In the genomic region with DNA sequence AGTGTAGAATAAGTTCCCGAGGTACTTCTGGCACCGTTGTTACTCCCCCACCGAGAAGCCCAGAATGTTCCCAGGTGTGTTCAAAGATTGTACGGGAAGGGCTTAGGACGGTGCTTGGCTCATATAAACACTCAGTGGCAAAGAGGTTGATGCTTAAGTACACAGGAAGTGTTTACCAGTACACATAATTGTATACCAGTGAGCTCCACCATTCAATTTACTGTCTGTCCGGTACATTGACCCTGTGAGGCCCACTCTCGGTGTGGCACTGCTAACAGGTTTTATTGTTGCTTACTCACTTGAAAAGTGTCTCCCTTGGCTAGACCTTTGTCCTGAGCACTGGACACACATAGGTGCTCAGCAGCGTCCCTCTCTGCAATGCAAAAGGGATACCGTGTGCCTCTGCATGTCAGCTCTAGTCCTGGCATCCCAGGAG, we compare ENCODE assay signal across 17 cellular contexts.
DNase-seq lines count a peak whose midpoint lies in the region; ATAC-seq, FAIRE-seq and TF ChIP-seq lines count a peak whose summit lies in the region.
"Had no signal": no experiment of that assay in that cellular context is flagged by ENCODE, and none has a peak within 500 bp of the region (broad histone marks: within the 10 kb centered on the region; RNA-seq: fewer than 3 reads in every experiment).

No MANE protein-coding gene starts in this region.

- no peak overlapping the region for H3K4ac ChIP-seq in H1 (replicated peaks; ENCODE audit: insufficient read length, low read depth, low read length)

- FAIRE-seq in H1 (lab: Jason Lieb, UNC) = no peak
- FAIRE-seq: GM19239 had no signal

- H4K5ac ChIP-seq in H1 (ENCODE audit: insufficient read length, low read depth, low read length) = no peak overlapping the region

- H2BK5ac ChIP-seq in H1 (ENCODE audit: low read depth, low read length) = no peak overlapping the region

- H3K27ac ChIP-seq in H1 (ENCODE audit: low read depth, low read length) = peak overlapping the region; percentile 45; the same call in 1 of the 2 replicates
- H3K27ac ChIP-seq: vagina had no signal

- no peak for TF ChIP-seq POLR2A in H1 (IDR thresholded peaks at IDR 0.05; ENCODE audit: control extremely low read depth in 1 of 2, low read depth in 2 of 2, low read length in 2 of 2)

- H3K9ac ChIP-seq in H1 (replicated peaks in 1 of 4; ENCODE audit: extremely low read depth in 1 of 4, low read depth in 3 of 4, low read length in 3 of 4) = no peak overlapping the region

- H3K23me2 ChIP-seq in H1 (ENCODE audit: low read depth, low read length) = no peaks in the 10 kb centered on the region

- H3K9me3 ChIP-seq in H1 (ENCODE audit: insufficient read depth in 2 of 2, low read depth in 1 of 2, low read length in 1 of 2) = no peaks in the 10 kb centered on the region
- H3K9me3 ChIP-seq: vagina had no signal

- no peak overlapping the region for H2BK20ac ChIP-seq in H1 (ENCODE audit: low read length)

- DNase-seq in DMS153 (lab: John Stamatoyannopoulos, UW) (peak; percentile 10), NCI-H2227 treated with DMSO at 0.1 percent for 48 hours (lab: John Stamatoyannopoulos, UW) (peak; percentile 34), H1 (ENCODE audit: low read depth in 1 of 2, low spot score in 2 of 2) (no peak), neural crest cell (ENCODE audit: low read depth, low spot score) (no peak), GM10266 (ENCODE audit: extremely low spot score) (no peak), NCI-H226 (no peak)
- DNase-seq in activated naive CD4-positive, alpha-beta T cell treated with anti-CD3 and anti-CD28 coated beads, Interleukin-2, amount 10 ng/mL, durations not matched to agents 7 days and 5 days = no peak
- DNase-seq: activated CD4-positive, alpha-beta T cell treated with anti-CD3 and anti-CD28 coated beads, Interleukin-2, amount 50 U/mL, for 1 hour; activated T-cell treated with anti-CD3 and anti-CD28 coated beads, Interleukin-2, amount 50 U/mL, for 48 hours; EL; GOT3; KBM-7; stimulated activated CD4-positive, alpha-beta T cell treated with anti-CD3 and anti-CD28 coated beads, Interleukin-1b, Interleukin-23, amount 100 ng/mL, for 48 hours had no signal

- H3K4me1 Mint-ChIP-seq in neural crest cell = peaks cover 22% of the 10 kb centered on the region
- H3K4me1 Mint-ChIP-seq in activated naive CD4-positive, alpha-beta T cell treated with anti-CD3 and anti-CD28 coated beads, Interleukin-2, amount 10 ng/mL, durations not matched to agents 7 days and 5 days = no peaks in the 10 kb centered on the region

- H3K23ac ChIP-seq in H1 (ENCODE audit: insufficient read length) = no peak overlapping the region

- no peaks in the 10 kb centered on the region for H3K27me3 ChIP-seq in H1 (replicated peaks in 1 of 4; ENCODE audit: control insufficient read depth in 3 of 4, extremely low read depth in 1 of 4, insufficient read depth in 3 of 4, low read length in 3 of 4)
- H3K27me3 ChIP-seq: vagina had no signal

- peaks cover 2% of the 10 kb centered on the region; the same call in 1 of the 2 replicates for H3K79me1 ChIP-seq in H1 (ENCODE audit: low read depth, low read length)

- 89% methylated on average over 9 of the region's 9 CpGs; no CpG with 5 or more reads in 1 of the 2 experiments for WGBS in H1 (ENCODE audit: extremely low coverage in 1 of 2, insufficient coverage in 1 of 2, insufficient read length in 1 of 2, insufficient replicate concordance in 2 of 2, low coverage in 1 of 2, low lambda C conversion rate in 2 of 2, missing lambda C conversion rate in 1 of 2), 2 experiments

- H3K36me3 Mint-ChIP-seq in neural crest cell (ENCODE audit: low read depth) = peaks cover 3% of the 10 kb centered on the region
- no peaks in the 10 kb centered on the region for H3K36me3 Mint-ChIP-seq in activated naive CD4-positive, alpha-beta T cell treated with anti-CD3 and anti-CD28 coated beads, Interleukin-2, amount 10 ng/mL, durations not matched to agents 7 days and 5 days

- H3K4me1 ChIP-seq in H1 (replicated peaks in 1 of 4; ENCODE audit: control insufficient read depth in 3 of 4, insufficient read depth in 4 of 4, low read length in 3 of 4) = peaks cover 2 to 8% (median 7%) of the 10 kb centered on the region in 4 experiments; a peak in 3 of 7 replicates

- POLR2A ChIA-PET in H1 (lab: Charles Lee; ENCODE audit: partially characterized antibody) = interaction anchor here (1.0 to 1.4 kb wide), 2 partner anchors 9 to 28 kb away, joined by 3 to 4 read pairs; no protein-coding TSS in a partner anchor

- no peak overlapping the region for H3K4me2 ChIP-seq in H1 (ENCODE audit: insufficient read depth in 1 of 2, low read depth in 2 of 2, low read length in 2 of 2)

- TF ChIP-seq CTCF in H1 (IDR thresholded peaks at IDR 0.05; ENCODE audit: control extremely low read depth in 1 of 3, insufficient read depth in 1 of 3, low read depth in 1 of 3, low read length in 3 of 3) (no peak), neural crest cell (conservative IDR thresholded peaks at IDR 0.05) (no peak), GM10266 (IDR thresholded peaks at IDR 0.05; ENCODE audit: control insufficient read depth, insufficient read depth, low read depth, missing control alignments) (no peak)

- no peak overlapping the region for H3K56ac ChIP-seq in H1 (replicated peaks; ENCODE audit: insufficient read length, low read depth, low read length)

- no peaks in the 10 kb centered on the region for H3K27me3 Mint-ChIP-seq in neural crest cell (ENCODE audit: low read depth)
- no peaks in the 10 kb centered on the region for H3K27me3 Mint-ChIP-seq in activated naive CD4-positive, alpha-beta T cell treated with anti-CD3 and anti-CD28 coated beads, Interleukin-2, amount 10 ng/mL, durations not matched to agents 7 days and 5 days
- H3K27me3 Mint-ChIP-seq: B cell had no signal

- no peak overlapping the region for H2AFZ ChIP-seq in H1 (ENCODE audit: low read length)

- no peak overlapping the region for H3K4me3 ChIP-seq in H1 (ENCODE audit: extremely low read depth in 1 of 4, insufficient read depth in 2 of 4, low read depth in 3 of 4, low read length in 4 of 4)
- H3K4me3 ChIP-seq: vagina had no signal

- no peak overlapping the region for H4K8ac ChIP-seq in H1 (ENCODE audit: extremely low read depth, insufficient read depth, low read length)

- H3K9me3 Mint-ChIP-seq in neural crest cell = no peaks in the 10 kb centered on the region
- H3K9me3 Mint-ChIP-seq in activated naive CD4-positive, alpha-beta T cell treated with anti-CD3 and anti-CD28 coated beads, Interleukin-2, amount 10 ng/mL, durations not matched to agents 7 days and 5 days = peaks cover 2% of the 10 kb centered on the region

- no peak overlapping the region for H2AK5ac ChIP-seq in H1 (ENCODE audit: low read depth, low read length)

- H3K14ac ChIP-seq in H1 (ENCODE audit: insufficient read length) = no peak overlapping the region

- no peak overlapping the region for H3K18ac ChIP-seq in H1 (ENCODE audit: extremely low read depth, low read length)

- no peaks in the 10 kb centered on the region for H3K36me3 ChIP-seq in H1 (ENCODE audit: control insufficient read depth in 2 of 4, insufficient read depth in 4 of 4, low read length in 3 of 4)
- H3K36me3 ChIP-seq: vagina had no signal

- H3K79me2 ChIP-seq in H1 (ENCODE audit: control insufficient read depth in 1 of 2, insufficient read depth in 2 of 2, low read length in 2 of 2) = peaks cover 5 to 66% of the 10 kb centered on the region in 2 experiments; a peak in 3 of 4 replicates

- no peak overlapping the region for H3K4me3 Mint-ChIP-seq in neural crest cell
- no peak overlapping the region for H3K4me3 Mint-ChIP-seq in activated naive CD4-positive, alpha-beta T cell treated with anti-CD3 and anti-CD28 coated beads, Interleukin-2, amount 10 ng/mL, durations not matched to agents 7 days and 5 days
- H3K4me3 Mint-ChIP-seq: B cell had no signal

- CTCF ChIA-PET in H1 (lab: Charles Lee; ENCODE audit: partially characterized antibody) = interaction anchor here (0.6 to 1.2 kb wide), 4 partner anchors 23 to 264 kb away, joined by 3 to 5 read pairs (median 3); no protein-coding TSS in a partner anchor
- CTCF ChIA-PET in activated naive CD4-positive, alpha-beta T cell treated with anti-CD3 and anti-CD28 coated beads, Interleukin-2, amount 10 ng/mL, durations not matched to agents 7 days and 5 days (lab: Charles Lee) = no interaction called here

- TF ChIP-seq EP300 in H1 (IDR thresholded peaks at IDR 0.05; ENCODE audit: borderline replicate concordance in 1 of 2, low read depth in 2 of 2, low read length in 2 of 2) = no peak

- no peaks in the 10 kb centered on the region for H4K20me1 ChIP-seq in H1 (replicated peaks in 1 of 2; ENCODE audit: control insufficient read depth in 1 of 2, insufficient read depth in 2 of 2, low read length in 2 of 2)

- no peak for TF ChIP-seq RAD21 in H1 (IDR thresholded peaks at IDR 0.05 in 1 of 2, conservative IDR thresholded peaks at IDR 0.05 in 1 of 2; ENCODE audit: low read depth in 2 of 2, low read length in 2 of 2)

- no peak overlapping the region for H4K91ac ChIP-seq in H1 (replicated peaks; ENCODE audit: insufficient read length, low read length)

- H2BK15ac ChIP-seq in H1 (ENCODE audit: low read length) = no peak overlapping the region

- no peak overlapping the region for H2BK120ac ChIP-seq in H1 (replicated peaks; ENCODE audit: low read depth, low read length)

- H3K27ac Mint-ChIP-seq in neural crest cell (ENCODE audit: unreplicated experiment) = peak overlapping the region; percentile 60
- no peak overlapping the region for H3K27ac Mint-ChIP-seq in activated naive CD4-positive, alpha-beta T cell treated with anti-CD3 and anti-CD28 coated beads, Interleukin-2, amount 10 ng/mL, durations not matched to agents 7 days and 5 days
- H3K27ac Mint-ChIP-seq: B cell had no signal

- H2BK12ac ChIP-seq in H1 (ENCODE audit: low read depth, low read length) = no peak overlapping the region; the same call in 1 of the 2 replicates

- ATAC-seq in GM18517 (IDR thresholded peaks at IDR 0.05; ENCODE audit: unreplicated experiment) = no peak

TF ChIP-seq in H1, 55 proteins besides CTCF, POLR2A, EP300 and RAD21:
- no peak for TF ChIP-seq PHF8 (conservative IDR thresholded peaks at IDR 0.05; ENCODE audit: low read depth, low read length)
- no peak for TF ChIP-seq CREB1 (IDR thresholded peaks at IDR 0.05)
- no peak for TF ChIP-seq BCL11A (IDR thresholded peaks at IDR 0.05; ENCODE audit: low read depth in 2 of 2, low read length in 2 of 2)
- no peak for TF ChIP-seq HDAC6 (IDR thresholded peaks at IDR 0.05; ENCODE audit: low read depth, low read length)
- TF ChIP-seq ATF2 (IDR thresholded peaks at IDR 0.05; ENCODE audit: low read length) = no peak
TF ChIP-seq in H1: peak in this region for 0.

Comparison
In these comparisons a context has a peak if more than half of its experiments do, and no peak if none do; other contexts are left out.
1. DNase-seq: peak in DMS153 (single experiment) and NCI-H2227 treated with DMSO at 0.1 percent for 48 hours (single experiment); none in H1 (0 of 2), neural crest cell (single experiment), activated naive CD4-positive, alpha-beta T cell treated with anti-CD3 and anti-CD28 coated beads, Interleukin-2, amount 10 ng/mL, durations not matched to agents 7 days and 5 days (single experiment), GM10266 (single experiment) and NCI-H226 (single experiment).